In genomic region chr2:190050001-190050400, GRCh38 we compare ENCODE assay signal across 26 cellular contexts. TPM values are rescaled to one million over a fixed set of nuclear protein-coding genes. Genes with fewer than 3 reads are reported as not detected.
DNase-seq lines count a peak whose midpoint lies in the region; ATAC-seq and TF ChIP-seq lines count a peak whose summit lies in the region.
"Had no signal": no experiment of that assay in that cellular context is flagged by ENCODE, and none has a peak within 500 bp of the region (broad histone marks: within the 10 kb centered on the region; RNA-seq: fewer than 3 reads in every experiment).

No MANE protein-coding gene starts in this region.

- H3K4me1 Mint-ChIP-seq in progenitor cell of endocrine pancreas (ENCODE audit: low read depth) = no peaks in the 10 kb centered on the region
- H3K4me1 Mint-ChIP-seq: activated naive CD8-positive, alpha-beta T cell treated with anti-CD3 and anti-CD28 coated beads for 36 hours; naive thymus-derived CD4-positive, alpha-beta T cell had no signal

- ATAC-seq in GM19351 (IDR thresholded peaks at IDR 0.05; ENCODE audit: unreplicated experiment) = peak; percentile 56
- ATAC-seq: activated CD4-positive, CD25-positive, alpha-beta regulatory T cell treated with anti-CD3 and anti-CD28 coated beads, Interleukin-2, amount 50 U/mL, for 24 hours; esophagus mucosa; naive thymus-derived CD4-positive, alpha-beta T cell had no signal

- H3K27ac Mint-ChIP-seq in progenitor cell of endocrine pancreas = no peak overlapping the region
- H3K27ac Mint-ChIP-seq: activated naive CD8-positive, alpha-beta T cell treated with anti-CD3 and anti-CD28 coated beads for 36 hours; activated T-helper 1 cell treated with anti-CD3 and anti-CD28 coated beads, Interleukin-12 subunit alpha, Interleukin-12 subunit beta, Interleukin-2, Interleukin-4 antibody, amounts not matched to agents 30 ng/mL and 10 ng/mL and 1 ng/mL, durations not matched to agents 14 hours and 24 hours and 36 hours; naive thymus-derived CD4-positive, alpha-beta T cell; T-helper 2 cell treated with Interferon-gamma antibody and Interleukin-4, amounts not matched to agents 5 μg/mL and 100 μg/mL, for 36 hours had no signal

- peak; percentile 24 for DNase-seq in AG04450 (ENCODE audit: low read depth, low spot score)
- no peak for DNase-seq in SK-N-MC (ENCODE audit: low read depth, low spot score)
- peak; percentile 5 for DNase-seq in foreskin melanocyte
- DNase-seq in NCI-H2107 treated with DMSO at 0.1 percent for 48 hours (lab: John Stamatoyannopoulos, UW; ENCODE audit: unreplicated experiment) = no peak
- no peak for DNase-seq in progenitor cell of endocrine pancreas (ENCODE audit: low spot score, unreplicated experiment)
- no peak for DNase-seq in A673 (ENCODE audit: low spot score)
- no peak for DNase-seq in NCI-H1694 treated with DMSO at 0.1 percent for 48 hours (lab: John Stamatoyannopoulos, UW)
- DNase-seq: activated CD8-positive, alpha-beta memory T cell treated with anti-CD3 and anti-CD28 coated beads for 24 hours; activated naive CD8-positive, alpha-beta T cell treated with anti-CD3 and anti-CD28 coated beads for 36 hours; AML-193; islet precursor cell; naive thymus-derived CD4-positive, alpha-beta T cell; NCI-H1092 treated with DMSO at 0.1 percent for 48 hours; NCI-H345; stimulated activated CD4-positive, alpha-beta T cell treated with anti-CD3 and anti-CD28 coated beads, Interleukin-4, amount 100 ng/mL, for 1 hour; uterus had no signal

- H3K4me1 ChIP-seq in A673 (ENCODE audit: insufficient read depth, low read length, poor library complexity, severe bottlenecking) = no peaks in the 10 kb centered on the region
- H3K4me1 ChIP-seq: uterus had no signal

- CTCF ChIA-PET in AG04450 (lab: Charles Lee) (interaction anchor here (1.0 kb wide), 1 partner anchor 287 kb away, joined by 3 read pairs; the partner anchor contains the start of gene OSGEPL1), A673 (lab: Charles Lee) (no interaction called here)

- H3K4me3 ChIP-seq in AG04450 (ENCODE audit: low read depth, low read length) (no peak overlapping the region), SK-N-MC (no peak overlapping the region), A673 (ENCODE audit: low read depth, low read length, poor library complexity, severe bottlenecking) (no peak overlapping the region)
- H3K4me3 ChIP-seq: skin epidermis, uterus had no signal

- no TSS peak for BruUV-seq in A673 (replicated peaks; lab: Mats Ljungman, UMichigan)

- H3K36me3 ChIP-seq in SK-N-MC (ENCODE audit: insufficient read depth, low read length) = no peaks in the 10 kb centered on the region
- H3K36me3 ChIP-seq in A673 (ENCODE audit: insufficient read depth, low read length, poor library complexity, severe bottlenecking) = no peaks in the 10 kb centered on the region
- H3K36me3 ChIP-seq: uterus had no signal

- POLR2A ChIA-PET in AG04450 (lab: Yijun Ruan, JAX) = no interaction called here
- POLR2A ChIA-PET in A673 (lab: Charles Lee; ENCODE audit: low non-redundant PET) = interaction anchor here (0.7 kb wide), 1 partner anchor 30 kb away, joined by 3 read pairs; no protein-coding TSS in a partner anchor

- H3K9ac ChIP-seq in SK-N-MC (ENCODE audit: insufficient read length) = peak overlapping the region; percentile 38
- H3K9ac ChIP-seq: KMS-11 had no signal

- no peaks in the 10 kb centered on the region for H3K9me3 ChIP-seq in AG04450 (ENCODE audit: control insufficient read depth, insufficient read depth, low read length)
- no peaks in the 10 kb centered on the region for H3K9me3 ChIP-seq in SK-N-MC (ENCODE audit: low read depth, low read length)
- H3K9me3 ChIP-seq in A673 (ENCODE audit: low read depth, low read length, poor library complexity, severe bottlenecking) = no peaks in the 10 kb centered on the region
- H3K9me3 ChIP-seq: uterus had no signal

- no peak for TF ChIP-seq CTCF in AG04450 (IDR thresholded peaks at IDR 0.05; ENCODE audit: low read depth, low read length)
- TF ChIP-seq CTCF in progenitor cell of endocrine pancreas (IDR thresholded peaks at IDR 0.05; ENCODE audit: unreplicated experiment) = no peak
- no peak for TF ChIP-seq CTCF in A673 (conservative IDR thresholded peaks at IDR 0.05; ENCODE audit: low read depth, low read length)

- no peak overlapping the region for H3K4me3 Mint-ChIP-seq in progenitor cell of endocrine pancreas (ENCODE audit: low read depth)
- H3K4me3 Mint-ChIP-seq: activated naive CD8-positive, alpha-beta T cell treated with anti-CD3 and anti-CD28 coated beads for 36 hours; activated T-helper 1 cell treated with anti-CD3 and anti-CD28 coated beads, Interleukin-12 subunit alpha, Interleukin-12 subunit beta, Interleukin-2, Interleukin-4 antibody, amounts not matched to agents 30 ng/mL and 10 ng/mL and 1 ng/mL, durations not matched to agents 14 hours and 24 hours and 36 hours; naive thymus-derived CD4-positive, alpha-beta T cell; T-helper 2 cell treated with Interferon-gamma antibody and Interleukin-4, amounts not matched to agents 5 μg/mL and 100 μg/mL, for 36 hours had no signal

- H3K9me3 Mint-ChIP-seq in progenitor cell of endocrine pancreas (ENCODE audit: low read depth) = no peaks in the 10 kb centered on the region
- H3K9me3 Mint-ChIP-seq: activated T-helper 1 cell treated with anti-CD3 and anti-CD28 coated beads, Interleukin-12 subunit alpha, Interleukin-12 subunit beta, Interleukin-2, Interleukin-4 antibody, amounts not matched to agents 30 ng/mL and 10 ng/mL and 1 ng/mL, durations not matched to agents 14 hours and 24 hours and 36 hours; naive thymus-derived CD4-positive, alpha-beta T cell; T-helper 2 cell treated with Interferon-gamma antibody and Interleukin-4, amounts not matched to agents 5 μg/mL and 100 μg/mL, for 36 hours had no signal

- H3K27me3 Mint-ChIP-seq in progenitor cell of endocrine pancreas = no peaks in the 10 kb centered on the region

- H3K27me3 ChIP-seq in AG04450 (ENCODE audit: control insufficient read depth, insufficient read depth, low read length) (no peaks in the 10 kb centered on the region), A673 (replicated peaks; ENCODE audit: insufficient read depth, low read depth, low read length, poor library complexity) (no peaks in the 10 kb centered on the region)
- H3K27me3 ChIP-seq: uterus had no signal

- H3K27ac ChIP-seq in AG04450 (ENCODE audit: low read depth, low read length) (no peak overlapping the region), SK-N-MC (peak overlapping the region; percentile 53), A673 (ENCODE audit: low read depth, low read length, poor library complexity, severe bottlenecking) (no peak overlapping the region)
- H3K27ac ChIP-seq: KMS-11, skin epidermis, uterus had no signal

- H3K36me3 Mint-ChIP-seq in progenitor cell of endocrine pancreas (ENCODE audit: insufficient read depth) = no peaks in the 10 kb centered on the region
- H3K36me3 Mint-ChIP-seq: activated naive CD8-positive, alpha-beta T cell treated with anti-CD3 and anti-CD28 coated beads for 36 hours; naive thymus-derived CD4-positive, alpha-beta T cell had no signal

- intact Hi-C loops in A673 (cut with micrococcal nuclease; ENCODE audit: unreplicated experiment) = no loop called here

RNA-seq across cellular contexts. Expression of gene MSTN, which starts 12.5 kb away (rescaled TPM):
- polyA plus RNA-seq in AG04450 (2011; rRNA removed) = 0.06 and 0.12 TPM in 2 replicates
- polyA minus RNA-seq in AG04450 (2011; rRNA and poly(A)+ RNA removed) = not detected in 2 replicates
- total RNA-seq in progenitor cell of endocrine pancreas (0.38 TPM in 2 replicates), A673 (2021) (not detected in 2 replicates)
- total RNA-seq: activated naive CD8-positive, alpha-beta T cell treated with anti-CD3 and anti-CD28 coated beads for 36 hours; activated T-helper 1 cell treated with anti-CD3 and anti-CD28 coated beads, Interleukin-12 subunit alpha, Interleukin-12 subunit beta, Interleukin-2, Interleukin-4 antibody, amounts not matched to agents 30 ng/mL and 10 ng/mL and 1 ng/mL, durations not matched to agents 14 hours and 24 hours and 36 hours; bronchial epithelial cell; lung microvascular endothelial cell; OCI-LY7 had no signal
- polyA plus RNA-seq: naive thymus-derived CD4-positive, alpha-beta T cell had no signal

Comparison
In these comparisons a context has a peak if more than half of its experiments do, and no peak if none do; other contexts are left out.
1. DNase-seq: peak in AG04450 (single experiment) and foreskin melanocyte (single experiment); none in SK-N-MC (single experiment), NCI-H2107 treated with DMSO at 0.1 percent for 48 hours (single experiment), progenitor cell of endocrine pancreas (single experiment), A673 (single experiment) and NCI-H1694 treated with DMSO at 0.1 percent for 48 hours (single experiment).